26 cellular contexts compared by ENCODE assay signal in genomic region chr2:223148516-223148915, GRCh38.
"Had no signal": no experiment of that assay in that cellular context is flagged by ENCODE, and none has a peak within 500 bp of the region (broad histone marks: within the 10 kb centered on the region; RNA-seq: fewer than 3 reads in every experiment).

No MANE protein-coding gene starts in this region.

- DNase-seq: activated B cell treated with CpG ODN at 0.5 μM for 24 hours; activated CD4-positive, alpha-beta T cell treated with anti-CD3 and anti-CD28 coated beads for 48 hours; activated CD4-positive, alpha-beta T cell treated with anti-CD3 and anti-CD28 coated beads, Interleukin-2, amount 50 U/mL, for 1 hour; activated CD4-positive, alpha-beta T cell treated with anti-CD3 and anti-CD28 coated beads, Interleukin-2, amount 50 U/mL, for 48 hours; activated CD8-positive, alpha-beta memory T cell treated with anti-CD3 and anti-CD28 coated beads for 24 hours; activated CD8-positive, alpha-beta T cell treated with anti-CD3 and anti-CD28 coated beads for 36 hours; activated effector memory CD4-positive, alpha-beta T cell treated with Interleukin-2 at 50 U/mL for 16 hours; activated gamma-delta T cell treated with Interleukin-2 at 50 U/mL for 16 hours; activated naive CD4-positive, alpha-beta T cell treated with anti-CD3 and anti-CD28 coated beads, Interleukin-2, amount 50 U/mL, for 16 hours; activated naive CD4-positive, alpha-beta T cell treated with Interleukin-2 at 50 U/mL for 16 hours; activated T-cell treated with anti-CD3 and anti-CD28 coated beads, Interleukin-2, amount 50 U/mL, for 4 hours; amygdala; aorta; body of pancreas; caudate nucleus; cortex of kidney; dermis blood vessel endothelial cell; effector CD4-positive, alpha-beta T cell; effector memory CD8-positive, alpha-beta T cell; erythroblast; foreskin fibroblast; head of caudate nucleus; T-helper 2 cell; WERI-Rb-1 had no signal

- ATAC-seq: activated CD4-positive, CD25-positive, alpha-beta regulatory T cell treated with anti-CD3 and anti-CD28 coated beads, Interleukin-2, amount 50 U/mL, for 24 hours; activated CD8-positive, alpha-beta T cell treated with anti-CD3 and anti-CD28 coated beads for 36 hours; activated T-cell treated with anti-CD3 and anti-CD28 coated beads, Interleukin-2, amount 50 U/mL, for 4 hours; activated T-helper 17 cell treated with anti-CD3 and anti-CD28 coated beads, Interleukin-2, amount 50 U/mL, for 72 hours; body of pancreas; effector memory CD8-positive, alpha-beta T cell had no signal
